Comparison of ENCODE assay signal across 30 cellular contexts in genomic region chr15:87345955-87346354, GRCh38.
"Had no signal": no experiment of that assay in that cellular context is flagged by ENCODE, and none has a peak within 500 bp of the region (broad histone marks: within the 10 kb centered on the region; RNA-seq: fewer than 3 reads in every experiment).

No MANE protein-coding gene starts in this region.

- ATAC-seq: activated naive CD4-positive, alpha-beta T cell treated with anti-CD3 and anti-CD28 coated beads, Interleukin-2, amount 50 U/mL, for 72 hours; activated T-cell treated with anti-CD3 and anti-CD28 coated beads, Interleukin-2, amount 50 U/mL, for 72 hours; activated T-helper 17 cell treated with anti-CD3 and anti-CD28 coated beads, Interleukin-2, amount 50 U/mL, for 72 hours; foreskin keratinocyte; gastrocnemius medialis; heart left ventricle; WTC11 had no signal

- H3K4me3 ChIP-seq: ascending aorta, breast epithelium, coronary artery, dorsolateral prefrontal cortex, esophagus muscularis mucosa, gastrocnemius medialis, heart left ventricle had no signal

- H3K9me3 ChIP-seq: ascending aorta, breast epithelium, gastrocnemius medialis, heart left ventricle had no signal

- H3K4me1 ChIP-seq: ascending aorta, breast epithelium, foreskin keratinocyte, gastrocnemius medialis, heart left ventricle had no signal

- H3K36me3 ChIP-seq: ascending aorta, breast epithelium, esophagus muscularis mucosa, gastrocnemius medialis, heart left ventricle had no signal

- H3K27ac ChIP-seq: ascending aorta, breast epithelium, coronary artery, dorsolateral prefrontal cortex, esophagus muscularis mucosa, foreskin keratinocyte, gastrocnemius medialis, heart left ventricle, VCaP had no signal

- H3K27me3 ChIP-seq: ascending aorta, breast epithelium, dorsolateral prefrontal cortex, esophagus muscularis mucosa, foreskin keratinocyte, gastrocnemius medialis, heart left ventricle had no signal

- DNase-seq: activated CD4-positive, alpha-beta memory T cell treated with anti-CD3 and anti-CD28 coated beads, Interleukin-2, amount 10 ng/mL, durations not matched to agents 7 days and 5 days; activated CD4-positive, alpha-beta T cell treated with anti-CD3 and anti-CD28 coated beads for 1 hour; activated CD4-positive, alpha-beta T cell treated with anti-CD3 and anti-CD28 coated beads for 4 hours; activated CD4-positive, alpha-beta T cell treated with anti-CD3 and anti-CD28 coated beads, Interleukin-2, amount 10 ng/mL, durations not matched to agents 7 days and 5 days; activated CD4-positive, alpha-beta T cell treated with anti-CD3 and anti-CD28 coated beads, Interleukin-2, amount 50 U/mL, for 4 hours; activated CD8-positive, alpha-beta memory T cell treated with anti-CD3 and anti-CD28 coated beads, Interleukin-2, amount 50 U/mL, for 48 hours; activated effector memory CD4-positive, alpha-beta T cell treated with anti-CD3 and anti-CD28 coated beads, Interleukin-2, amount 50 U/mL, for 16 hours; activated naive CD4-positive, alpha-beta T cell treated with anti-CD3 and anti-CD28 coated beads, Interleukin-2, amount 10 ng/mL, durations not matched to agents 7 days and 5 days; activated naive CD8-positive, alpha-beta T cell treated with anti-CD3 and anti-CD28 coated beads, Interleukin-2, amount 10 ng/mL, durations not matched to agents 7 days and 5 days; activated T-cell treated with anti-CD3 and anti-CD28 coated beads for 4 hours; activated T-cell treated with anti-CD3 and anti-CD28 coated beads, Interleukin-2, amount 50 U/mL, for 24 hours; activated T-cell treated with anti-CD3 and anti-CD28 coated beads, Interleukin-2, amount 50 U/mL, for 72 hours; dorsolateral prefrontal cortex; effector memory CD4-positive, alpha-beta T cell; endodermal cell; erythroblast; foreskin keratinocyte; gastrocnemius medialis; glutamatergic neuron; heart left ventricle; hypothalamus; T-helper 2 cell had no signal
